8 cellular contexts compared by ENCODE assay signal in the genomic region with DNA sequence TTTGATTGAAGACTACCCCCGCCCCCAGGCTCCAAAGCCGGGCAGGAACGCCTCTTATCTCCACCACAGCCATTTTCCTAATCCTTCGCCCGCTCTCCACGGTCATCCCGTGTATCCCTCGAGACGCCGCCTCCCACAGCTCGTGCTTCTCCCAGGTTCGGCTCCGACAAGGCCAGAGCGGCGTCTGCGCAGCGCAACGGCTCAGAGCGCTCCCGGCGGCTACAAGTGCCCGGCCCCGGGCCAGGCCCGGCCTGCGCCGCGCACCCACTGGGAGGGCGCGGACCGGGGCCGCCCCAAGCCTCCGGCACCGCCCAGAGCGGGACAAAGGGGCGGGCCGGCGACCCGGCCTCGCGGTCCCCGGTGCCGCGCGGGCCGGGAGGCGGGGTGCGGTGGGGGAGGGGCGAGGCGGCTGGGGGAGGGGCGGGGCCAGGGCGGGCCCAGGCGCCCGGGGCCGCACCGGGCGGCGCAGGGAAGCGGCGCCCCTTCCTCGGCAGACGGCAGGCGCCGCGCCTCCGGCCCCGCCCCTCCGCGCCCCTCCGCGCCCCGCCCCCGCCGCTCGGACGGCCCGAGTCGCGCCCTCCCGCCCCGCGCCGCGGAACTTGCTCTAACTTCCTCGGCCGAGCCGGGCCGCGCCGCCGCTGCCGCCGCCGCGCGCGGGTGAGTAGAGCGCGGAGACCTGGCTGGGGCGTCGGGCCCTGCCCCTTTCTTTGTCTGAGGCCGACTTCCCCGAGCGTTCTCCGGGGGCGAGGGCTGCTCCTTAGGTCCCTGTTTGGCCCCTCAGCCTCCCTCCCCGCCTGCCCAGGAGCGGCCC. TPM values are rescaled to one million over a fixed set of nuclear protein-coding genes. Genes with fewer than 3 reads are reported as not detected.
DNase-seq lines count a peak whose midpoint lies in the region; ATAC-seq and FAIRE-seq lines count a peak whose summit lies in the region.

A gene with protein sequence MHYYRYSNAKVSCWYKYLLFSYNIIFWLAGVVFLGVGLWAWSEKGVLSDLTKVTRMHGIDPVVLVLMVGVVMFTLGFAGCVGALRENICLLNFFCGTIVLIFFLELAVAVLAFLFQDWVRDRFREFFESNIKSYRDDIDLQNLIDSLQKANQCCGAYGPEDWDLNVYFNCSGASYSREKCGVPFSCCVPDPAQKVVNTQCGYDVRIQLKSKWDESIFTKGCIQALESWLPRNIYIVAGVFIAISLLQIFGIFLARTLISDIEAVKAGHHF (plus strand): TSS at position 596 of the 811 bp plus-strand sequence. CDS start 34,924 bp downstream, outside the sequence.

- peak within 1 kb of the TSS; percentile 88 for H4K8ac ChIP-seq in neuronal stem cell (ENCODE audit: low read depth, low read length)

- H3K27ac ChIP-seq in neuronal stem cell (replicated peaks; ENCODE audit: low read length) (peak within 1 kb of the TSS; percentile 78), temporal lobe (ENCODE audit: low read depth, low read length) (peak within 1 kb of the TSS; percentile 91)

- no peaks in the 10 kb centered on the region for H3K9me3 Mint-ChIP-seq in activated naive CD4-positive, alpha-beta T cell treated with anti-CD3 and anti-CD28 coated beads, Interleukin-2, amount 10 ng/mL, durations not matched to agents 7 days and 5 days

- peak within 1 kb of the TSS; percentile 95 to 99 for H3K4me3 ChIP-seq in neuronal stem cell (ENCODE audit: low read length in 2 of 2)

- H3K14ac ChIP-seq in neuronal stem cell (ENCODE audit: low read length) = peak within 1 kb of the TSS; percentile 76

- peak within 1 kb of the TSS; percentile 94 for H3K4me3 Mint-ChIP-seq in activated naive CD4-positive, alpha-beta T cell treated with anti-CD3 and anti-CD28 coated beads, Interleukin-2, amount 10 ng/mL, durations not matched to agents 7 days and 5 days

- peak within 1 kb of the TSS; percentile 94 for H3K27ac Mint-ChIP-seq in activated naive CD4-positive, alpha-beta T cell treated with anti-CD3 and anti-CD28 coated beads, Interleukin-2, amount 10 ng/mL, durations not matched to agents 7 days and 5 days

- ATAC-seq in GM19468 (IDR thresholded peaks at IDR 0.05; ENCODE audit: extremely low read depth, unreplicated experiment) = peak; percentile 67

- CTCF ChIA-PET in activated naive CD4-positive, alpha-beta T cell treated with anti-CD3 and anti-CD28 coated beads, Interleukin-2, amount 10 ng/mL, durations not matched to agents 7 days and 5 days (lab: Charles Lee) = interaction anchor here (2.1 to 39.3 kb wide), 2 partner anchors 9 to 52 kb away, joined by 19 to 986 read pairs; no protein-coding TSS in a partner anchor

- H3K18ac ChIP-seq in neuronal stem cell (ENCODE audit: low read length) = peak within 1 kb of the TSS; percentile 97

- H2BK12ac ChIP-seq in neuronal stem cell (ENCODE audit: low read length) = peak within 1 kb of the TSS; percentile 65

- H4K91ac ChIP-seq in neuronal stem cell (ENCODE audit: low read depth, low read length, poor library complexity) = no peak within 1 kb of the TSS

- peak within 1 kb of the TSS; percentile 56 for H3K23ac ChIP-seq in neuronal stem cell (ENCODE audit: low read depth, low read length, poor library complexity)

- peaks cover 0 to 2% of the 10 kb centered on the region in 2 donors for H3K9me3 ChIP-seq in neuronal stem cell (replicated peaks in 1 of 2; ENCODE audit: control insufficient read depth in 2 of 2, insufficient read depth in 1 of 2, low read depth in 1 of 2, low read length in 2 of 2)

- H3K9ac ChIP-seq in neuronal stem cell (ENCODE audit: low read depth, low read length, poor library complexity) = peak within 1 kb of the TSS; percentile 94

- no peaks in the 10 kb centered on the region for H3K27me3 ChIP-seq in neuronal stem cell (ENCODE audit: control insufficient read depth in 3 of 3, insufficient read depth in 3 of 3, low read depth in 1 of 3, low read length in 3 of 3)

- peak within 1 kb of the TSS; percentile 65 for H2BK120ac ChIP-seq in neuronal stem cell (ENCODE audit: low read depth, low read length)

- peak within 1 kb of the TSS; percentile 69 for H2BK15ac ChIP-seq in neuronal stem cell (ENCODE audit: low read length)

- peak within 1 kb of the TSS; percentile 87 for H2BK5ac ChIP-seq in neuronal stem cell (ENCODE audit: low read length)

- H3K36me3 ChIP-seq in neuronal stem cell (replicated peaks in 1 of 2; ENCODE audit: control insufficient read depth in 2 of 2, insufficient read depth in 2 of 2, low read length in 2 of 2) = peaks cover 0 to 24% of the 10 kb centered on the region in 2 donors

- H2AK5ac ChIP-seq in neuronal stem cell (ENCODE audit: low read depth, low read length) = peak within 1 kb of the TSS; percentile 82

- peak within 1 kb of the TSS; percentile 76 for H3K4me2 ChIP-seq in neuronal stem cell (ENCODE audit: insufficient read depth, low read length, poor library complexity, severe bottlenecking)

- H3K36me3 Mint-ChIP-seq in activated naive CD4-positive, alpha-beta T cell treated with anti-CD3 and anti-CD28 coated beads, Interleukin-2, amount 10 ng/mL, durations not matched to agents 7 days and 5 days = peaks cover 38% of the 10 kb centered on the region

- no CpG with 5 or more reads among the region's 107 CpGs for WGBS in neuronal stem cell (ENCODE audit: extremely low coverage in 2 of 2, insufficient read length in 2 of 2, insufficient replicate concordance in 1 of 2), 2 donors

- H3K4me1 Mint-ChIP-seq in activated naive CD4-positive, alpha-beta T cell treated with anti-CD3 and anti-CD28 coated beads, Interleukin-2, amount 10 ng/mL, durations not matched to agents 7 days and 5 days = peaks cover 47% of the 10 kb centered on the region

- H3K27me3 Mint-ChIP-seq in activated naive CD4-positive, alpha-beta T cell treated with anti-CD3 and anti-CD28 coated beads, Interleukin-2, amount 10 ng/mL, durations not matched to agents 7 days and 5 days = peaks cover 4% of the 10 kb centered on the region

- FAIRE-seq in frontal cortex (lab: Jason Lieb, UNC) = no peak

- peaks cover 18 to 22% of the 10 kb centered on the region in 2 donors for H3K4me1 ChIP-seq in neuronal stem cell (ENCODE audit: control insufficient read depth in 2 of 2, insufficient read depth in 1 of 2, low read depth in 1 of 2, low read length in 2 of 2)

- DNase-seq in D341Med (ENCODE audit: low spot score) (peak; percentile 92), HT-29 (ENCODE audit: low spot score) (peak; percentile 80), SK-N-DZ (ENCODE audit: low spot score) (peak; percentile 76), frontal cortex (ENCODE audit: low spot score in 2 of 2) (peak; percentile 91 to 97), neuronal stem cell (ENCODE audit: low spot score) (peak; percentile 79)
- peak; percentile 80 for DNase-seq in activated naive CD4-positive, alpha-beta T cell treated with anti-CD3 and anti-CD28 coated beads, Interleukin-2, amount 10 ng/mL, durations not matched to agents 7 days and 5 days

- peaks cover 12% of the 10 kb centered on the region for H3K79me1 ChIP-seq in neuronal stem cell (ENCODE audit: low read depth, low read length)

- H2AFZ ChIP-seq in neuronal stem cell (ENCODE audit: low read length) = peak within 1 kb of the TSS; percentile 97

- H3K4ac ChIP-seq in neuronal stem cell (ENCODE audit: low read length) = peak within 1 kb of the TSS; percentile 60

RNA-seq across cellular contexts. Expression of the gene that starts here (rescaled TPM):
- 58.3 and 65.1 TPM in 2 replicates for total RNA-seq in HT-29 (2014; rRNA removed; shearing (Covaris generic))
- polyA plus RNA-seq in SK-N-DZ (2014; cell fraction: cytosol; rRNA removed) = 34.6 and 36.3 TPM in 2 replicates
- 16.0 and 16.4 TPM in 2 replicates for polyA plus RNA-seq in SK-N-DZ (2014; cell fraction: nucleus; rRNA removed)
- total RNA-seq in frontal cortex = 17.9 TPM
- 80.2 TPM for polyA plus RNA-seq in neuronal stem cell (2013, experiment 1 of 2)
- 80.5 TPM for polyA plus RNA-seq in neuronal stem cell (2013, experiment 2 of 2)
- 27.8 TPM for total RNA-seq in temporal lobe

Comparison
In these comparisons a context has a peak if more than half of its experiments do, and no peak if none do; other contexts are left out.
1. Peak in every context shown above with its lines: DNase-seq, ATAC-seq, H3K4me3 ChIP-seq and H3K27ac ChIP-seq.